21 cellular contexts compared by ENCODE assay signal in the genomic region with DNA sequence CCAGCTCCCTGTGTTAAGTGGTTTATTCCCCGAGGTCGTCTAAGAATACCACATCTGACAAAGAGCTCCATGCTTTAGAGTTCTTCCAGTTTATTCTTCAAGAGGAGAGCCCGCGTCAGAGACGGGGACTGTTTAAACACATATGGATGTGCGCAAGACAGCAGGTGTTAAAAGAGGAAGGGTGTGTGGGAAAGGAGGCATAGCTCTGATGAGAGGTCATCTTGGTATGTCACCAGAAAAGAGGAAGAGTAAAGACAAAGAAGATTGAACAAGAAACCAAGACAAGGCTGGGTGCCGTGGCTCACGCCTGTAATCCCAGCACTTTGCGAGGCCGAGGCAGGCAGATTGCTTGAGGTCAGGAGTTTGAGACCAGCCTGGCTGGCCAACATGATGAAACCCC.
A peak's percentile ranks its signal among the peaks of the same experiment; 100 is the strongest.
DNase-seq lines count a peak whose midpoint lies in the region; ATAC-seq, FAIRE-seq and TF ChIP-seq lines count a peak whose summit lies in the region.
"Had no signal": no experiment of that assay in that cellular context is flagged by ENCODE, and none has a peak within 500 bp of the region (broad histone marks: within the 10 kb centered on the region; RNA-seq: fewer than 3 reads in every experiment).

No MANE protein-coding gene starts in this region.

- TF ChIP-seq CTCF in H9 (conservative IDR thresholded peaks at IDR 0.05) (no peak), bronchial epithelial cell (IDR thresholded peaks at IDR 0.05; ENCODE audit: insufficient read depth, low read length, severe bottlenecking) (no peak), body of pancreas (IDR thresholded peaks at IDR 0.05) (no peak), right atrium auricular region (IDR thresholded peaks at IDR 0.05) (no peak)

- H3K9me3 Mint-ChIP-seq in H9, result no peaks in the 10 kb centered on the region
- H3K9me3 Mint-ChIP-seq in stimulated activated naive B cell treated with anti-CD40 and anti-IgM and Interleukin-4, amounts not matched to agents 10 μg/mL and 1 μg/mL and 100 μg/mL, for 72 hours, result peaks cover 0 to 1% of the 10 kb centered on the region in 2 donors
- H3K9me3 Mint-ChIP-seq: activated CD4-positive, alpha-beta T cell treated with anti-CD3 and anti-CD28 coated beads, Interleukin-2, amount 10 ng/mL, durations not matched to agents 7 days and 5 days; activated naive CD8-positive, alpha-beta T cell treated with anti-CD3 and anti-CD28 coated beads for 36 hours; CD8-positive, alpha-beta T cell; nephron had no signal

- no peak overlapping the region for H3K56ac ChIP-seq in H9 (ENCODE audit: insufficient read length, low read depth, low read length)

- H3K4me3 ChIP-seq in bronchial epithelial cell (ENCODE audit: low read depth, low read length) (no peak overlapping the region), body of pancreas (no peak overlapping the region), right atrium auricular region (no peak overlapping the region)
- H3K4me3 ChIP-seq: heart right ventricle, suprapubic skin had no signal

- H2AK5ac ChIP-seq in H9 (ENCODE audit: insufficient read length, low read length), result no peak overlapping the region

- H2BK5ac ChIP-seq in H9 (ENCODE audit: insufficient read length, low read length), result no peak overlapping the region

- no peak overlapping the region for H3K18ac ChIP-seq in H9 (ENCODE audit: insufficient read length, low read depth, low read length)

- no CpG with 5 or more reads among the region's 10 CpGs for WGBS in H9 (ENCODE audit: extremely low coverage, insufficient read length, low lambda C conversion rate)
- WGBS in body of pancreas, 2 donors, result 77 to 93% methylated on average over 10 of the region's 10 CpGs

- H4K20me1 ChIP-seq in H9 (ENCODE audit: control insufficient read depth, insufficient read depth, insufficient read length), result no peaks in the 10 kb centered on the region

- H3K4me1 Mint-ChIP-seq in H9, result peaks cover 11 to 15% of the 10 kb centered on the region in 2 experiments
- peaks cover 27 to 45% of the 10 kb centered on the region in 2 donors for H3K4me1 Mint-ChIP-seq in stimulated activated naive B cell treated with anti-CD40 and anti-IgM and Interleukin-4, amounts not matched to agents 10 μg/mL and 1 μg/mL and 100 μg/mL, for 72 hours
- H3K4me1 Mint-ChIP-seq: activated CD4-positive, alpha-beta T cell treated with anti-CD3 and anti-CD28 coated beads, Interleukin-2, amount 10 ng/mL, durations not matched to agents 7 days and 5 days; activated CD8-positive, alpha-beta memory T cell treated with anti-CD3 and anti-CD28 coated beads, Interleukin-2, amount 10 ng/mL, durations not matched to agents 7 days and 5 days; activated naive CD8-positive, alpha-beta T cell treated with anti-CD3 and anti-CD28 coated beads for 36 hours had no signal

- H3K27me3 Mint-ChIP-seq in H9 (ENCODE audit: low read depth), result no peaks in the 10 kb centered on the region
- H3K27me3 Mint-ChIP-seq in stimulated activated naive B cell treated with anti-CD40 and anti-IgM and Interleukin-4, amounts not matched to agents 10 μg/mL and 1 μg/mL and 100 μg/mL, for 72 hours, result no peaks in the 10 kb centered on the region
- H3K27me3 Mint-ChIP-seq: activated CD4-positive, alpha-beta T cell treated with anti-CD3 and anti-CD28 coated beads, Interleukin-2, amount 10 ng/mL, durations not matched to agents 7 days and 5 days; activated CD8-positive, alpha-beta memory T cell treated with anti-CD3 and anti-CD28 coated beads, Interleukin-2, amount 10 ng/mL, durations not matched to agents 7 days and 5 days; activated naive CD8-positive, alpha-beta T cell treated with anti-CD3 and anti-CD28 coated beads for 36 hours had no signal

- H3K23ac ChIP-seq in H9 (ENCODE audit: insufficient read length, low read depth, low read length), result no peak overlapping the region

- H3K9me3 ChIP-seq in H9 (ENCODE audit: control insufficient read depth, low read depth, low read length) (no peaks in the 10 kb centered on the region), body of pancreas (no peaks in the 10 kb centered on the region), right atrium auricular region (no peaks in the 10 kb centered on the region)
- H3K9me3 ChIP-seq: heart right ventricle, suprapubic skin had no signal

- H2BK20ac ChIP-seq in H9 (ENCODE audit: low read depth, low read length, poor library complexity, severe bottlenecking), result no peak overlapping the region

- H2AFZ ChIP-seq in H9 (ENCODE audit: low read length), result no peak overlapping the region

- peak; percentile 7 for FAIRE-seq in bronchial epithelial cell (lab: Jason Lieb, UNC)

- H3K79me2 ChIP-seq in H9 (ENCODE audit: insufficient read depth, low read length), result no peaks in the 10 kb centered on the region

- H4K8ac ChIP-seq in H9 (replicated peaks; ENCODE audit: insufficient read length, low read depth, low read length), result no peak overlapping the region

- no peaks in the 10 kb centered on the region for H3K36me3 Mint-ChIP-seq in H9 (ENCODE audit: insufficient read depth in 1 of 3, low read depth in 3 of 3)
- peaks cover 2 to 17% of the 10 kb centered on the region in 2 donors for H3K36me3 Mint-ChIP-seq in stimulated activated naive B cell treated with anti-CD40 and anti-IgM and Interleukin-4, amounts not matched to agents 10 μg/mL and 1 μg/mL and 100 μg/mL, for 72 hours
- H3K36me3 Mint-ChIP-seq: activated CD8-positive, alpha-beta memory T cell treated with anti-CD3 and anti-CD28 coated beads, Interleukin-2, amount 10 ng/mL, durations not matched to agents 7 days and 5 days; activated naive CD8-positive, alpha-beta T cell treated with anti-CD3 and anti-CD28 coated beads for 36 hours; CD8-positive, alpha-beta T cell had no signal

- no peak overlapping the region for H2BK15ac ChIP-seq in H9 (ENCODE audit: low read depth, low read length)

- H2BK12ac ChIP-seq in H9 (ENCODE audit: insufficient read length, low read depth, low read length), result no peak overlapping the region

- H3K4me3 Mint-ChIP-seq in H9, result no peak overlapping the region
- H3K4me3 Mint-ChIP-seq in stimulated activated naive B cell treated with anti-CD40 and anti-IgM and Interleukin-4, amounts not matched to agents 10 μg/mL and 1 μg/mL and 100 μg/mL, for 72 hours, result peak overlapping the region; percentile 8 to 39
- H3K4me3 Mint-ChIP-seq: activated CD4-positive, alpha-beta T cell treated with anti-CD3 and anti-CD28 coated beads, Interleukin-2, amount 10 ng/mL, durations not matched to agents 7 days and 5 days; activated CD8-positive, alpha-beta memory T cell treated with anti-CD3 and anti-CD28 coated beads, Interleukin-2, amount 10 ng/mL, durations not matched to agents 7 days and 5 days; activated naive CD8-positive, alpha-beta T cell treated with anti-CD3 and anti-CD28 coated beads for 36 hours; CD8-positive, alpha-beta T cell; nephron had no signal

- intact Hi-C loops in body of pancreas (cut with DNase I), result no loop called here

- ATAC-seq in stimulated activated naive B cell treated with anti-CD40 and anti-IgM and Interleukin-4, amounts not matched to agents 10 μg/mL and 1 μg/mL and 100 μg/mL, for 72 hours (replicated peaks), result peak; percentile 97
- no peak for ATAC-seq in body of pancreas
- ATAC-seq: activated CD8-positive, alpha-beta memory T cell treated with anti-CD3 and anti-CD28 coated beads, Interleukin-2, amount 10 ng/mL, durations not matched to agents 7 days and 5 days; CD8-positive, alpha-beta T cell; left ventricle myocardium superior had no signal

- DNase-seq in H9 (no peak), NOMO-1 (lab: John Stamatoyannopoulos, UW; ENCODE audit: unreplicated experiment in 2 of 2) (peak; percentile 68 to 85), bronchial epithelial cell (ENCODE audit: low read depth) (no peak), body of pancreas (no peak), NCI-H446 (lab: John Stamatoyannopoulos, UW) (no peak), right atrium auricular region (ENCODE audit: low spot score) (no peak)
- peak; percentile 32 for DNase-seq in stimulated activated naive B cell treated with anti-CD40 and anti-IgM and Interleukin-4, amounts not matched to agents 10 μg/mL and 1 μg/mL and 100 μg/mL, for 72 hours
- DNase-seq: activated CD4-positive, alpha-beta T cell treated with anti-CD3 and anti-CD28 coated beads, Interleukin-2, amount 10 ng/mL, durations not matched to agents 7 days and 5 days; activated CD8-positive, alpha-beta memory T cell treated with anti-CD3 and anti-CD28 coated beads, Interleukin-2, amount 10 ng/mL, durations not matched to agents 7 days and 5 days; activated naive CD8-positive, alpha-beta T cell treated with anti-CD3 and anti-CD28 coated beads for 36 hours; CD8-positive, alpha-beta T cell; cerebellar nuclear complex; GF-D8; heart right ventricle; left ventricle myocardium superior; midbrain; NCI-H69; SHP77 had no signal

- H3K4me2 ChIP-seq in H9 (ENCODE audit: insufficient read depth, insufficient read length, low read length), result no peak overlapping the region

- no peak overlapping the region for H2BK120ac ChIP-seq in H9 (ENCODE audit: low read depth, low read length, poor library complexity, severe bottlenecking)

- no peak overlapping the region for H4K5ac ChIP-seq in H9 (ENCODE audit: insufficient read length, low read depth, low read length)

- H3K14ac ChIP-seq in H9 (ENCODE audit: insufficient read depth, low read length), result no peak overlapping the region

- H3K27ac ChIP-seq in H9 (ENCODE audit: insufficient read length, low read depth, low read length), result no peak overlapping the region
- H3K27ac ChIP-seq in body of pancreas, result no peak overlapping the region
- no peak overlapping the region for H3K27ac ChIP-seq in right atrium auricular region
- H3K27ac ChIP-seq: epithelial cell of prostate, suprapubic skin had no signal

- no peak for TF ChIP-seq POLR2A in body of pancreas (IDR thresholded peaks at IDR 0.05)

- H3T11ph ChIP-seq in H9 (ENCODE audit: low read length), result no peak overlapping the region

- H3K79me1 ChIP-seq in H9 (ENCODE audit: insufficient read depth, low read depth, low read length, poor library complexity, severe bottlenecking), result no peaks in the 10 kb centered on the region

- H3K36me3 ChIP-seq in bronchial epithelial cell (ENCODE audit: control insufficient read depth, insufficient read depth, low read length) (no peaks in the 10 kb centered on the region), body of pancreas (replicated peaks in 1 of 2; ENCODE audit: insufficient read depth in 1 of 2, low read depth in 2 of 2) (no peaks in the 10 kb centered on the region), right atrium auricular region (no peaks in the 10 kb centered on the region)
- H3K36me3 ChIP-seq: heart right ventricle, suprapubic skin had no signal

- peak overlapping the region in 2 of 3 experiments; percentile 13 to 72; a peak in 3 of 7 replicates for H3K27ac Mint-ChIP-seq in H9
- peak overlapping the region; percentile 62 for H3K27ac Mint-ChIP-seq in stimulated activated naive B cell treated with anti-CD40 and anti-IgM and Interleukin-4, amounts not matched to agents 10 μg/mL and 1 μg/mL and 100 μg/mL, for 72 hours
- H3K27ac Mint-ChIP-seq: activated CD4-positive, alpha-beta T cell treated with anti-CD3 and anti-CD28 coated beads, Interleukin-2, amount 10 ng/mL, durations not matched to agents 7 days and 5 days; activated CD8-positive, alpha-beta memory T cell treated with anti-CD3 and anti-CD28 coated beads, Interleukin-2, amount 10 ng/mL, durations not matched to agents 7 days and 5 days; activated naive CD8-positive, alpha-beta T cell treated with anti-CD3 and anti-CD28 coated beads for 36 hours; CD8-positive, alpha-beta T cell; nephron had no signal

- H3K4me1 ChIP-seq in H9 (ENCODE audit: insufficient read depth, low read length) (no peaks in the 10 kb centered on the region), body of pancreas (peaks cover 6% of the 10 kb centered on the region), right atrium auricular region (peaks cover 0 to 20% of the 10 kb centered on the region in 2 donors)

- H3K27me3 ChIP-seq in H9 (ENCODE audit: insufficient read depth, low read length) (no peaks in the 10 kb centered on the region), bronchial epithelial cell (ENCODE audit: control insufficient read depth, insufficient read depth, low read length) (no peaks in the 10 kb centered on the region), body of pancreas (no peaks in the 10 kb centered on the region), right atrium auricular region (no peaks in the 10 kb centered on the region)
- H3K27me3 ChIP-seq: heart right ventricle, suprapubic skin had no signal

- no peaks in the 10 kb centered on the region for H3K23me2 ChIP-seq in H9 (ENCODE audit: insufficient read length, low read depth, low read length, poor library complexity, severe bottlenecking)

- H3K9ac ChIP-seq in H9 (ENCODE audit: extremely low read depth, insufficient read length, low read length), result no peak overlapping the region

- no peak overlapping the region for H3K4ac ChIP-seq in H9 (ENCODE audit: low read depth, low read length)

- H4K91ac ChIP-seq in H9 (ENCODE audit: insufficient read length, low read depth, low read length), result no peak overlapping the region

Comparison
In these comparisons a context has a peak if more than half of its experiments do, and no peak if none do; other contexts are left out.
1. DNase-seq: peak in NOMO-1 (2 of 2) and stimulated activated naive B cell treated with anti-CD40 and anti-IgM and Interleukin-4, amounts not matched to agents 10 μg/mL and 1 μg/mL and 100 μg/mL, for 72 hours (single experiment); none in H9 (single experiment), bronchial epithelial cell (single experiment), body of pancreas (0 of 4), NCI-H446 (0 of 2) and right atrium auricular region (single experiment).
2. H3K4me3 Mint-ChIP-seq: peak in stimulated activated naive B cell treated with anti-CD40 and anti-IgM and Interleukin-4, amounts not matched to agents 10 μg/mL and 1 μg/mL and 100 μg/mL, for 72 hours (2 of 2); none in H9 (0 of 2).